In genomic region chr7:50803359-50804337, GRCh38 we compare ENCODE assay signal across 17 cellular contexts. TPM values are rescaled to one million over a fixed set of nuclear protein-coding genes. Genes with fewer than 3 reads are reported as not detected.
A peak's percentile ranks its signal among the peaks of the same experiment; 100 is the strongest.
DNase-seq lines count a peak whose midpoint lies in the region; ATAC-seq, FAIRE-seq and TF ChIP-seq lines count a peak whose summit lies in the region.
"Had no signal": no experiment of that assay in that cellular context is flagged by ENCODE, and none has a peak within 500 bp of the region (broad histone marks: within the 10 kb centered on the region; RNA-seq: fewer than 3 reads in every experiment).

No MANE protein-coding gene starts in this region.

- no peak overlapping the region for H3K4me3 ChIP-seq in HepG2 (replicated peaks in 1 of 3; ENCODE audit: insufficient read depth in 1 of 3, low read depth in 2 of 3, low read length in 3 of 3)
- H3K4me3 ChIP-seq: heart left ventricle had no signal

- H3K4me1 ChIP-seq in HepG2 (ENCODE audit: insufficient read depth, low read length): peaks cover 8% of the 10 kb centered on the region; the same call in 1 of the 2 replicates

- H3K79me2 ChIP-seq in HepG2 (ENCODE audit: insufficient read depth, low read length): no peaks in the 10 kb centered on the region

- H3K36me3 ChIP-seq in HepG2 (replicated peaks in 1 of 2; ENCODE audit: control insufficient read depth in 1 of 2, insufficient read depth in 2 of 2, low read length in 2 of 2): no peaks in the 10 kb centered on the region
- H3K36me3 ChIP-seq: brain microvascular endothelial cell, heart left ventricle had no signal

- WGBS in HepG2 (ENCODE audit: low lambda C conversion rate): 28% methylated on average over 4 of the region's 5 CpGs

- CTCF ChIA-PET in HepG2 (lab: Yijun Ruan, JAX; ENCODE audit: low intra/inter-chr PET ratio, low total read pairs): interaction anchor here (2.6 kb wide), 1 partner anchor 107 kb away, joined by 7 read pairs; no protein-coding TSS in a partner anchor

- no peaks in the 10 kb centered on the region for H3K9me3 ChIP-seq in HepG2 (ENCODE audit: low read length)
- H3K9me3 ChIP-seq: heart left ventricle had no signal

- ATAC-seq in HepG2: peak; percentile 47
- ATAC-seq: heart left ventricle; stimulated activated memory B cell treated with anti-CD40 and anti-IgM and Interleukin-4, amounts not matched to agents 10 μg/mL and 1 μg/mL and 100 μg/mL, for 72 hours had no signal

- intact Hi-C loops in HepG2 (cut with micrococcal nuclease; ENCODE audit: unreplicated experiment): no loop called here

- H3K27ac ChIP-seq in HepG2 (ENCODE audit: extremely low read length, insufficient read depth, low read length): no peak overlapping the region
- H3K27ac ChIP-seq: brain microvascular endothelial cell, C4-2B, heart left ventricle had no signal

- FAIRE-seq in HepG2 (lab: Jason Lieb, UNC) (no peak), GM12892 (lab: Jason Lieb, UNC) (no peak)
- FAIRE-seq: keratinocyte had no signal

- H3K9ac ChIP-seq in HepG2 (ENCODE audit: insufficient read depth, low read depth, low read length): no peak overlapping the region

- H2AFZ ChIP-seq in HepG2 (ENCODE audit: low read length): no peak overlapping the region

- TF ChIP-seq EP300 in HepG2 (IDR thresholded peaks at IDR 0.05; ENCODE audit: low read depth in 2 of 2, low read length in 2 of 2): no peak
- TF ChIP-seq EP300 in HepG2 (CRISPR knock-in tag; IDR thresholded peaks at IDR 0.05; ENCODE audit: borderline replicate concordance): no peak

- no peak for TF ChIP-seq CTCF in HepG2 (CRISPR knock-in tag; IDR thresholded peaks at IDR 0.05)

- no peaks in the 10 kb centered on the region for H4K20me1 ChIP-seq in HepG2 (ENCODE audit: insufficient read depth, low read length)

- POLR2A ChIA-PET in HepG2 (lab: Yijun Ruan, JAX): no interaction called here

- H3K27me3 ChIP-seq in HepG2 (ENCODE audit: control insufficient read depth in 1 of 2, insufficient read depth in 2 of 2, low read length in 2 of 2): 0 out of 5 replicates have a peak, but pooled peaks cover 0 to 8% of the 10 kb centered on the region in 2 experiments
- H3K27me3 ChIP-seq: brain microvascular endothelial cell, heart left ventricle had no signal

- in situ Hi-C loops in HepG2 (cut with HindIII; ENCODE audit: extremely low pct_ligation_motif_present, low pct_unique_long_range_greater_than_20kb): no loop called here

- H3K4me2 ChIP-seq in HepG2 (ENCODE audit: low read depth, low read length): no peak overlapping the region

- TF ChIP-seq POLR2A in HepG2 (IDR thresholded peaks at IDR 0.05; ENCODE audit: insufficient read depth in 1 of 2, low read depth in 2 of 2, low read length in 2 of 2): no peak
- TF ChIP-seq POLR2A in GM12892 (IDR thresholded peaks at IDR 0.05; ENCODE audit: low read depth, low read length): no peak

- BruUV-seq in HepG2 (replicated peaks; lab: Mats Ljungman, UMichigan): no TSS peak

- no peak for TF ChIP-seq RAD21 in HepG2 (CRISPR knock-in tag; IDR thresholded peaks at IDR 0.05)

- DNase-seq in DMS53 (lab: John Stamatoyannopoulos, UW) (peak; percentile 81), HCEC 1CT (peak; percentile 14), amniotic epithelial cell (ENCODE audit: low read depth) (peak; percentile 32), HepG2 (ENCODE audit: low spot score) (no peak), iPS-NIHi7 (ENCODE audit: extremely low spot score) (no peak), GM12892 (ENCODE audit: insufficient read length) (no peak), NCI-H82 (lab: John Stamatoyannopoulos, UW) (no peak)
- DNase-seq: activated CD4-positive, alpha-beta T cell treated with anti-CD3 and anti-CD28 coated beads, Interleukin-2, amount 50 U/mL, for 1 hour; brain microvascular endothelial cell; DND-41; heart left ventricle; NCI-H1436 treated with DMSO at 0.1 percent for 48 hours; NCI-H226 had no signal

TF ChIP-seq in HepG2, 621 proteins besides CTCF, POLR2A, EP300 and RAD21:
- TF ChIP-seq FOSL2 (CRISPR knock-in tag; IDR thresholded peaks at IDR 0.05): peak; percentile 72
- no peak for TF ChIP-seq ZNF33A (CRISPR knock-in tag; IDR thresholded peaks at IDR 0.05; ENCODE audit: borderline replicate concordance)

RNA-seq across cellular contexts. Expression of gene GRB10, which starts 21.0 kb away (rescaled TPM):
- total RNA-seq in HepG2 (2016; rRNA removed; fragmentation: Illumina TruSeq; extraction: Trizol): 6.8 and 8.3 TPM in 2 replicates
- total RNA-seq in HepG2 (2016; cell fraction: cytosol; rRNA removed; fragmentation: Illumina TruSeq; extraction: Trizol; ENCODE audit: low read depth): 5.3 and 6.7 TPM in 2 replicates
- total RNA-seq in HepG2 (2016; cell fraction: insoluble cytoplasmic fraction; rRNA removed; fragmentation: Illumina TruSeq; extraction: Trizol): 6.0 and 6.8 TPM in 2 replicates
- total RNA-seq in HepG2 (2016; cell fraction: membrane; rRNA removed; fragmentation: Illumina TruSeq; extraction: Trizol): 5.8 and 7.2 TPM in 2 replicates
- 9.6 and 9.8 TPM in 2 replicates for total RNA-seq in HepG2 (2016; cell fraction: nucleus; rRNA removed; fragmentation: Illumina TruSeq; extraction: Trizol)
- 4.0 and 5.6 TPM in 2 replicates for polyA plus RNA-seq in HepG2 (2011; rRNA removed)
- 3.2 and 4.2 TPM in 2 replicates for polyA plus RNA-seq in HepG2 (2011; cell fraction: cytosol; rRNA removed)
- polyA plus RNA-seq in HepG2 (2011; cell fraction: nucleus; rRNA removed): 10.8 and 14.7 TPM in 2 replicates
- 5.0 and 10.6 TPM in 2 replicates for polyA plus RNA-seq in HepG2 (2012)
- 2.0 and 2.5 TPM in 2 replicates for polyA plus RNA-seq in HepG2 (2016; cell fraction: cytosol; fragmentation: Illumina TruSeq; extraction: Trizol; ENCODE audit: low read depth)
- polyA plus RNA-seq in HepG2 (2016; cell fraction: insoluble cytoplasmic fraction; fragmentation: Illumina TruSeq; extraction: Trizol; ENCODE audit: low read depth): 5.9 and 7.3 TPM in 2 replicates
- polyA plus RNA-seq in HepG2 (2016; cell fraction: membrane; fragmentation: Illumina TruSeq; extraction: Trizol; ENCODE audit: low read depth): 3.6 and 4.4 TPM in 2 replicates
- 13.4 and 14.4 TPM in 2 replicates for polyA plus RNA-seq in HepG2 (2016; cell fraction: nucleus; fragmentation: Illumina TruSeq; extraction: Trizol; ENCODE audit: insufficient read depth, low read depth)
- polyA minus RNA-seq in HepG2 (2011; rRNA and poly(A)+ RNA removed; ENCODE audit: low replicate concordance): 14.7 and 40.4 TPM in 2 replicates
- 7.3 and 9.2 TPM in 2 replicates for polyA minus RNA-seq in HepG2 (2011; cell fraction: cytosol; rRNA and poly(A)+ RNA removed)
- 26.9 and 31.1 TPM in 2 replicates for polyA minus RNA-seq in HepG2 (2011; cell fraction: nucleus; rRNA and poly(A)+ RNA removed)
- not detected for polyA plus RNA-seq in GM12892 (2012; ENCODE audit: missing spikeins)
- total RNA-seq: OCI-LY7 had no signal

Comparison
In these comparisons a context has a peak if more than half of its experiments do, and no peak if none do; other contexts are left out.
1. DNase-seq: peak in DMS53 (single experiment), HCEC 1CT (single experiment) and amniotic epithelial cell (single experiment); none in HepG2 (single experiment), iPS-NIHi7 (single experiment), GM12892 (single experiment) and NCI-H82 (single experiment).